19 cellular contexts compared by ENCODE assay signal in the genomic region with DNA sequence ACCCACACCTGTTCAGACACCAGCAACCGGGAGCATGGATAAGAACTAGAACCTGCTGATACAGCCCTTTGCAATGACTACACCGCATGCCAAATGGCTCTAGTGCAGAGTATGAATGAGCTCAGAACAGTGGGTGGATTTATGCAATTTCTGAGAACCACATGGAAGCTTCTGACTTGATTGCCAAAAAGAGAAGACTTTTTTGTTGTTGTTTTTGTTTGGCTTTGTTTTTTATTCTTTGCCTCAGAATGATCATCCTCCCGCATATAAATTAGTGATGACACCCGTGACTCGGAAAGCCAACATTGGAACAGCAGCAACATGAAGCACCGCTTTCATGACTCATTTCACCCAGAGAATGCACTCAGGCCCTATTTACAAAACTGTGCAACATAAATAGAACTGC.
A peak's percentile ranks its signal among the peaks of the same experiment; 100 is the strongest.
DNase-seq lines count a peak whose midpoint lies in the region; ATAC-seq and TF ChIP-seq lines count a peak whose summit lies in the region.
"Had no signal": no experiment of that assay in that cellular context is flagged by ENCODE, and none has a peak within 500 bp of the region (broad histone marks: within the 10 kb centered on the region; RNA-seq: fewer than 3 reads in every experiment).

No MANE protein-coding gene starts in this region.

- no peaks in the 10 kb centered on the region for H3K36me3 Mint-ChIP-seq in activated CD4-positive, alpha-beta memory T cell treated with anti-CD3 and anti-CD28 coated beads, Interleukin-2, amount 10 ng/mL, durations not matched to agents 7 days and 5 days (ENCODE audit: low read depth)

- no peaks in the 10 kb centered on the region for H3K9me3 Mint-ChIP-seq in activated CD4-positive, alpha-beta memory T cell treated with anti-CD3 and anti-CD28 coated beads, Interleukin-2, amount 10 ng/mL, durations not matched to agents 7 days and 5 days
- H3K9me3 Mint-ChIP-seq: T-helper 1 cell treated with Interleukin-12 subunit alpha and Interleukin-12 subunit beta and Interleukin-4 antibody, amounts not matched to agents 30 μg/mL and 1 μg/mL, for 36 hours had no signal

- H3K27me3 ChIP-seq in brain microvascular endothelial cell (replicated peaks): no peaks in the 10 kb centered on the region
- H3K27me3 ChIP-seq in aorta (ENCODE audit: control insufficient read depth in 1 of 2, insufficient read depth in 2 of 2, low read length in 1 of 2): no peaks in the 10 kb centered on the region
- H3K27me3 ChIP-seq: hepatocyte, thyroid gland had no signal

- no peak overlapping the region for H3K27ac ChIP-seq in brain microvascular endothelial cell
- H3K27ac ChIP-seq in aorta (ENCODE audit: low read depth in 1 of 2, low read length in 2 of 2): no peak overlapping the region
- H3K27ac ChIP-seq: hepatocyte, RWPE1, thyroid gland had no signal

- no peak overlapping the region for H3K4me3 Mint-ChIP-seq in activated CD4-positive, alpha-beta memory T cell treated with anti-CD3 and anti-CD28 coated beads, Interleukin-2, amount 10 ng/mL, durations not matched to agents 7 days and 5 days
- H3K4me3 Mint-ChIP-seq: T-helper 1 cell treated with Interleukin-12 subunit alpha and Interleukin-12 subunit beta and Interleukin-4 antibody, amounts not matched to agents 30 μg/mL and 1 μg/mL, for 36 hours had no signal

- H3K27ac Mint-ChIP-seq in activated CD4-positive, alpha-beta memory T cell treated with anti-CD3 and anti-CD28 coated beads, Interleukin-2, amount 10 ng/mL, durations not matched to agents 7 days and 5 days: no peak overlapping the region
- H3K27ac Mint-ChIP-seq: T-helper 1 cell treated with Interleukin-12 subunit alpha and Interleukin-12 subunit beta and Interleukin-4 antibody, amounts not matched to agents 30 μg/mL and 1 μg/mL, for 36 hours had no signal

- H3K27me3 Mint-ChIP-seq in activated CD4-positive, alpha-beta memory T cell treated with anti-CD3 and anti-CD28 coated beads, Interleukin-2, amount 10 ng/mL, durations not matched to agents 7 days and 5 days: peaks cover 3% of the 10 kb centered on the region

- H3K36me3 ChIP-seq in brain microvascular endothelial cell (replicated peaks) (no peaks in the 10 kb centered on the region), aorta (ENCODE audit: control insufficient read depth in 1 of 2, insufficient read depth in 2 of 2, low read length in 1 of 2) (no peaks in the 10 kb centered on the region)
- H3K36me3 ChIP-seq: thyroid gland had no signal

- in situ Hi-C loops in brain microvascular endothelial cell (cut with HindIII; ENCODE audit: low pct_ligation_motif_present, low sequenced_read_pairs): loop anchor here (25.0 kb wide), 1 partner anchor 237 kb away; no protein-coding TSS in a partner anchor

- DNase-seq in left ventricle myocardium superior (no peak), Right ventricle myocardium superior (no peak), brain microvascular endothelial cell (peak; percentile 34), iris pigment epithelial cell (ENCODE audit: low read depth) (peak; percentile 30), aorta (no peak), NCI-H2196 treated with DMSO at 0.1 percent for 48 hours (lab: John Stamatoyannopoulos, UW; ENCODE audit: unreplicated experiment) (no peak)
- DNase-seq in activated CD4-positive, alpha-beta memory T cell treated with anti-CD3 and anti-CD28 coated beads, Interleukin-2, amount 10 ng/mL, durations not matched to agents 7 days and 5 days: no peak
- DNase-seq: ACHN; activated naive CD4-positive, alpha-beta T cell treated with anti-CD3 and anti-CD28 coated beads, Interleukin-2, amount 50 U/mL, for 16 hours; central memory CD4-positive, alpha-beta T cell; MM.1S; NCI-H2081 treated with DMSO at 0.1 percent for 48 hours; NCI-H774; stimulated activated CD4-positive, alpha-beta T cell treated with anti-CD3 and anti-CD28 coated beads, Interleukin-1b, Interleukin-23, amount 100 ng/mL, for 48 hours; thyroid gland had no signal

- no peaks in the 10 kb centered on the region for H3K4me1 ChIP-seq in aorta (ENCODE audit: control insufficient read depth in 1 of 2, insufficient read depth in 2 of 2, low read length in 2 of 2)
- H3K4me1 ChIP-seq: thyroid gland had no signal

- no peak for TF ChIP-seq CTCF in brain microvascular endothelial cell (IDR thresholded peaks at IDR 0.05; ENCODE audit: low read depth, low read length, missing control alignments)

- CTCF ChIA-PET in activated CD4-positive, alpha-beta memory T cell treated with anti-CD3 and anti-CD28 coated beads, Interleukin-2, amount 10 ng/mL, durations not matched to agents 7 days and 5 days (lab: Charles Lee): no interaction called here

- WGBS in aorta, 2 donors: 84 to 90% methylated on average over 6 of the region's 6 CpGs

- ATAC-seq in left ventricle myocardium superior (peak; percentile 21), Right ventricle myocardium superior (ENCODE audit: poor library complexity) (no peak), aorta (ENCODE audit: low FRiP score) (peak; percentile 42), GM19328 (IDR thresholded peaks at IDR 0.05; ENCODE audit: unreplicated experiment) (no peak)

- POLR2A ChIA-PET in activated CD4-positive, alpha-beta memory T cell treated with anti-CD3 and anti-CD28 coated beads, Interleukin-2, amount 10 ng/mL, durations not matched to agents 7 days and 5 days (lab: Charles Lee): no interaction called here

- intact Hi-C loops in left ventricle myocardium superior (cut with micrococcal nuclease) (no loop called here), Right ventricle myocardium superior (cut with DNase I) (no loop called here), aorta (cut with DNase I) (no loop called here)

- H3K4me3 ChIP-seq in brain microvascular endothelial cell (ENCODE audit: low read depth, low read length): no peak overlapping the region
- H3K4me3 ChIP-seq in aorta (ENCODE audit: low read length in 2 of 2): no peak overlapping the region
- H3K4me3 ChIP-seq: hepatocyte, thyroid gland had no signal

- H3K4me1 Mint-ChIP-seq in activated CD4-positive, alpha-beta memory T cell treated with anti-CD3 and anti-CD28 coated beads, Interleukin-2, amount 10 ng/mL, durations not matched to agents 7 days and 5 days: no peaks in the 10 kb centered on the region

- no peaks in the 10 kb centered on the region for H3K9me3 ChIP-seq in aorta (ENCODE audit: control insufficient read depth, low read length)
- H3K9me3 ChIP-seq: thyroid gland had no signal

Comparison
In these comparisons a context has a peak if more than half of its experiments do, and no peak if none do; other contexts are left out.
1. ATAC-seq: peak in left ventricle myocardium superior (single experiment) and aorta (single experiment); none in Right ventricle myocardium superior (single experiment) and GM19328 (single experiment).
2. DNase-seq: peak in brain microvascular endothelial cell (single experiment) and iris pigment epithelial cell (single experiment); none in left ventricle myocardium superior (single experiment), Right ventricle myocardium superior (single experiment), aorta (0 of 2), NCI-H2196 treated with DMSO at 0.1 percent for 48 hours (single experiment) and activated CD4-positive, alpha-beta memory T cell treated with anti-CD3 and anti-CD28 coated beads, Interleukin-2, amount 10 ng/mL, durations not matched to agents 7 days and 5 days (single experiment).